Comparison of ENCODE assay signal across 1 cellular context in the genomic region with DNA sequence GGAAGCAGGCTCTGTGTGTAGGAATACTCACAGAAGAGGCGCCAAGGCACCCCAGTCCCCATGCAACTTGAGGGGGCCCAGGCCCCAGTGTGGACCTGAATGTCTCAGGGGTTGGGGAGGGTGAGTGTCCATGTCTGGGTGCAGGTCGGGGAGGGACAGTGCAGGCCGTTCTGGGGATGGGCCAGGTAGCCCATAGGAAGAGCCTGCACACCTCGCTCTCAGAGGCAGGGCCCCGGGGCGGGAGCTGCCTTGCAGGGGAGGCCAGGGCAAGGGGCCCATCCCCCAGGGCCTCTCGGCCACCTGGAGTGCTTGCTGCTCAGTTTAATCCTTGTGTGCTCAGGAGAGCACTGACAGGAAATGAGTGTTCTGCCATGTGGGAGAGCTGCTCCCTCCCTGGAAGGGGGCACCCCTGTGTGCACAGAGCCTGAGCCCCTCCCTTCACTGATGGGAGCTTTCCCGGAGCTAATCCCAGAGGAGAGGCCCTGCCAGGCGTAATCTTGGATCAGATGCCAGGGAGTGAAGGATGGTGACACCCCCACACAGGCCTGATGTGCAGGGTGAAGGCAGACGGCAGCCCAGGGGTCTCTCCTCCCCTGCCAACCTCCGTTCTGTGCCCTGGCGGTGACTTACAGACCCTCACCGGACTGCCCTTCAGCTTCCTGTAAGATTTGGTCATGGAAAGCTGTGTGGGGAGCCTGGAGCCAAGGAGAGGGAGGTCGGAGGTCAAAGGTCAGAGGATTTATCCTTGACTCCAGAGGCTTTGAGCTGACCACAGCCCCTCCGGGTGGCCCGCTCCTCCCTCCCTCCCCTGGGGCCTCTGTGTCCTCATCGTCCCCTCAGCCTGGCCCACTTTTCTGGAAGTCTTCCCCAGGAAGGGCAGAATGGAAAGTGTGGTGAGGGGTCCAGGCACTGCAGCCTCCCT.
TF ChIP-seq lines count a peak whose summit lies in the region.

No MANE protein-coding gene starts in this region.

TF ChIP-seq in HEK293, 187 proteins besides CTCF, POLR2A, EP300 and RAD21 (continued from another document):
- TF ChIP-seq, protein P1, sequence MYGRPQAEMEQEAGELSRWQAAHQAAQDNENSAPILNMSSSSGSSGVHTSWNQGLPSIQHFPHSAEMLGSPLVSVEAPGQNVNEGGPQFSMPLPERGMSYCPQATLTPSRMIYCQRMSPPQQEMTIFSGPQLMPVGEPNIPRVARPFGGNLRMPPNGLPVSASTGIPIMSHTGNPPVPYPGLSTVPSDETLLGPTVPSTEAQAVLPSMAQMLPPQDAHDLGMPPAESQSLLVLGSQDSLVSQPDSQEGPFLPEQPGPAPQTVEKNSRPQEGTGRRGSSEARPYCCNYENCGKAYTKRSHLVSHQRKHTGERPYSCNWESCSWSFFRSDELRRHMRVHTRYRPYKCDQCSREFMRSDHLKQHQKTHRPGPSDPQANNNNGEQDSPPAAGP (tag by site-specific recombination; IDR thresholded peaks at IDR 0.05) = peak; percentile 28; the same call in 1 of the 2 replicates
